Comparison of ENCODE assay signal across 8 cellular contexts in the genomic region with DNA sequence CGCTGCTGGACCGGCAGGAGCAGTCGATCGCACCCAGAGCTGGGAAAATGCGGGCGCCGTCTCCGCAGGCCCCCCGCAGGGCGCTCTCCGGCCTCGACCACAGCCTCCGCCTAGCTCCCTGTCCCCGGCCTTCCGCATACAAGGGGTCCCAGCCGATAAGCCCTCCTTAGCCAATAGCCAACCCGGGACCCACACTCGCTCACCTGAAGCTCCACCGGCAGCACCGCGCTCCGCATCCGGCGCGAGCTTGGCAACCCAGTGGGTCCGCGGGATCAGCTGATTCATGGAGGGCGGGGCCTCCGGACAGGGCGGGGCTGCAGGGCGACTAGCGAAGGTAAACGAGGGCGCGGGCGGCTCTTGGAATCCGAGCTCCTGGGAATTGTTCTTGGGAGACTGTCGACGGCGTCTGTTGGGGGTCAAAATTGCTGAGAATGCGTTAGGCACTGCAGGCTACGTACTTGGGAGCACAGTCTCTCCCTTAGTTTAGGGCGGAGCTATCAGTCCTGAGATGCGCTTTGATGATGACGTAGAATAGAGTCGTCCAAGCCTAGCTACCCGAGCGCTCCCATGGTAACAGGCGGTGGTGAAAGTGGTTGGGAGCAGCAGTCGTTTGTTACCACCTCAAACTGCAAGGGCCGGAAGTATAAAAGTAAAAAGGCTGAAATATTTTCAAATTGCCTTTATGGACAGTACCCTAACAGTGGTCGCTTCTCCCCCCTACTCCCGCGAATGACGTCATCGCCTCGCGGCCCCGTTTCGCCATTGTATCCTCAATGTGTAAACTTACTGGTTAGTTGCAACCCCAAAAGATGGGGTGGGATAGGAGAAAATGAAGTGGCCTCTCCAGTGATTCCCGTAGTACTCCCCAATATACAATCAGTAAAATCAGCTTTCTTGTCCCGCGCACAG.
DNase-seq lines count a peak whose midpoint lies in the region; ATAC-seq and TF ChIP-seq lines count a peak whose summit lies in the region.

ALS2 (minus strand) TSS at position 260 of the 909 bp plus-strand sequence. CDS start 12,048 bp downstream, outside the sequence.

- no peak for TF ChIP-seq CTCF in AG09309 (IDR thresholded peaks at IDR 0.05; ENCODE audit: control insufficient read depth, insufficient read depth, low read depth, low read length, missing control alignments)

- peak within 1 kb of the TSS; percentile 97 for H3K4me3 ChIP-seq in AG09309 (ENCODE audit: control insufficient read depth, low read depth, low read length)

- DNase-seq in AG09309 (ENCODE audit: low read depth) (peak; percentile 98), NCI-H446 (lab: John Stamatoyannopoulos, UW) (peak; percentile 93 to 94), cerebellar nuclear complex (lab: John Stamatoyannopoulos, UW) (peak; percentile 88 to 96), islet precursor cell (peak; percentile 100)
- peak; percentile 83 to 92 (median 92) for DNase-seq in stimulated activated CD4-positive, alpha-beta T cell treated with anti-CD3 and anti-CD28 coated beads, Interleukin-12 subunit alpha, Interleukin-12 subunit beta, amount 100 ng/mL, for 48 hours (ENCODE audit: low read depth in 2 of 3, low spot score in 1 of 3)

- ATAC-seq in GM19025 (IDR thresholded peaks at IDR 0.05; ENCODE audit: low read depth, unreplicated experiment) (peak; percentile 95), HG03342 (IDR thresholded peaks at IDR 0.05; ENCODE audit: unreplicated experiment) (peak; percentile 96)
- ATAC-seq in activated CD4-positive, CD25-positive, alpha-beta regulatory T cell treated with anti-CD3 and anti-CD28 coated beads, Interleukin-2, amount 50 U/mL, for 24 hours, result peak; percentile 93 to 95

Comparison
In these comparisons a context has a peak if more than half of its experiments do, and no peak if none do; other contexts are left out.
1. Peak in every context shown above with its lines: DNase-seq, ATAC-seq and H3K4me3 ChIP-seq.